1 cellular context compared by ENCODE assay signal in the genomic region with DNA sequence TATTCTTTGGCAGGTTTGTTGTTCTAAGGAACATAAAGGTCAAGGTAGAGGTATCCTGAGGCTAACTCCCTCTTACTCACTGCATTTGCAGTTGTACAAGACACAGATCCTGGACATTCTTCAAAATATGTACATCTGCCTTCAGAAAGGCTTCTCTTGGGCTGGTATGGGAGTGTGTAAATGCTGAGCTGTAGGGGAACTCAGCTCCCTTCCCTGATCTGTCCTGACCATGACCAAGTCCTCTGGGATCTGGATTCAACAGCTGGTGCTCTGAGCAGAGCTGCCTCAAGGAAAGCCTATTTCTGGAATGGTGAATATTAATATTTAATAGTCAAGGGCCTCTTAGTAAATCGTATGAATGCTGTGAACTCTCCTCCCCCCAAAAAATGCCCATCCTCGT.
TF ChIP-seq lines count a peak whose summit lies in the region.

No MANE protein-coding gene starts in this region.

TF ChIP-seq in H1, 55 proteins besides CTCF, POLR2A, EP300 and RAD21 (continued from another document):
- TF ChIP-seq, protein P1, sequence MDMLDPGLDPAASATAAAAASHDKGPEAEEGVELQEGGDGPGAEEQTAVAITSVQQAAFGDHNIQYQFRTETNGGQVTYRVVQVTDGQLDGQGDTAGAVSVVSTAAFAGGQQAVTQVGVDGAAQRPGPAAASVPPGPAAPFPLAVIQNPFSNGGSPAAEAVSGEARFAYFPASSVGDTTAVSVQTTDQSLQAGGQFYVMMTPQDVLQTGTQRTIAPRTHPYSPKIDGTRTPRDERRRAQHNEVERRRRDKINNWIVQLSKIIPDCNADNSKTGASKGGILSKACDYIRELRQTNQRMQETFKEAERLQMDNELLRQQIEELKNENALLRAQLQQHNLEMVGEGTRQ (IDR thresholded peaks at IDR 0.05; ENCODE audit: low read length) = no peak
- TF ChIP-seq, protein P2, sequence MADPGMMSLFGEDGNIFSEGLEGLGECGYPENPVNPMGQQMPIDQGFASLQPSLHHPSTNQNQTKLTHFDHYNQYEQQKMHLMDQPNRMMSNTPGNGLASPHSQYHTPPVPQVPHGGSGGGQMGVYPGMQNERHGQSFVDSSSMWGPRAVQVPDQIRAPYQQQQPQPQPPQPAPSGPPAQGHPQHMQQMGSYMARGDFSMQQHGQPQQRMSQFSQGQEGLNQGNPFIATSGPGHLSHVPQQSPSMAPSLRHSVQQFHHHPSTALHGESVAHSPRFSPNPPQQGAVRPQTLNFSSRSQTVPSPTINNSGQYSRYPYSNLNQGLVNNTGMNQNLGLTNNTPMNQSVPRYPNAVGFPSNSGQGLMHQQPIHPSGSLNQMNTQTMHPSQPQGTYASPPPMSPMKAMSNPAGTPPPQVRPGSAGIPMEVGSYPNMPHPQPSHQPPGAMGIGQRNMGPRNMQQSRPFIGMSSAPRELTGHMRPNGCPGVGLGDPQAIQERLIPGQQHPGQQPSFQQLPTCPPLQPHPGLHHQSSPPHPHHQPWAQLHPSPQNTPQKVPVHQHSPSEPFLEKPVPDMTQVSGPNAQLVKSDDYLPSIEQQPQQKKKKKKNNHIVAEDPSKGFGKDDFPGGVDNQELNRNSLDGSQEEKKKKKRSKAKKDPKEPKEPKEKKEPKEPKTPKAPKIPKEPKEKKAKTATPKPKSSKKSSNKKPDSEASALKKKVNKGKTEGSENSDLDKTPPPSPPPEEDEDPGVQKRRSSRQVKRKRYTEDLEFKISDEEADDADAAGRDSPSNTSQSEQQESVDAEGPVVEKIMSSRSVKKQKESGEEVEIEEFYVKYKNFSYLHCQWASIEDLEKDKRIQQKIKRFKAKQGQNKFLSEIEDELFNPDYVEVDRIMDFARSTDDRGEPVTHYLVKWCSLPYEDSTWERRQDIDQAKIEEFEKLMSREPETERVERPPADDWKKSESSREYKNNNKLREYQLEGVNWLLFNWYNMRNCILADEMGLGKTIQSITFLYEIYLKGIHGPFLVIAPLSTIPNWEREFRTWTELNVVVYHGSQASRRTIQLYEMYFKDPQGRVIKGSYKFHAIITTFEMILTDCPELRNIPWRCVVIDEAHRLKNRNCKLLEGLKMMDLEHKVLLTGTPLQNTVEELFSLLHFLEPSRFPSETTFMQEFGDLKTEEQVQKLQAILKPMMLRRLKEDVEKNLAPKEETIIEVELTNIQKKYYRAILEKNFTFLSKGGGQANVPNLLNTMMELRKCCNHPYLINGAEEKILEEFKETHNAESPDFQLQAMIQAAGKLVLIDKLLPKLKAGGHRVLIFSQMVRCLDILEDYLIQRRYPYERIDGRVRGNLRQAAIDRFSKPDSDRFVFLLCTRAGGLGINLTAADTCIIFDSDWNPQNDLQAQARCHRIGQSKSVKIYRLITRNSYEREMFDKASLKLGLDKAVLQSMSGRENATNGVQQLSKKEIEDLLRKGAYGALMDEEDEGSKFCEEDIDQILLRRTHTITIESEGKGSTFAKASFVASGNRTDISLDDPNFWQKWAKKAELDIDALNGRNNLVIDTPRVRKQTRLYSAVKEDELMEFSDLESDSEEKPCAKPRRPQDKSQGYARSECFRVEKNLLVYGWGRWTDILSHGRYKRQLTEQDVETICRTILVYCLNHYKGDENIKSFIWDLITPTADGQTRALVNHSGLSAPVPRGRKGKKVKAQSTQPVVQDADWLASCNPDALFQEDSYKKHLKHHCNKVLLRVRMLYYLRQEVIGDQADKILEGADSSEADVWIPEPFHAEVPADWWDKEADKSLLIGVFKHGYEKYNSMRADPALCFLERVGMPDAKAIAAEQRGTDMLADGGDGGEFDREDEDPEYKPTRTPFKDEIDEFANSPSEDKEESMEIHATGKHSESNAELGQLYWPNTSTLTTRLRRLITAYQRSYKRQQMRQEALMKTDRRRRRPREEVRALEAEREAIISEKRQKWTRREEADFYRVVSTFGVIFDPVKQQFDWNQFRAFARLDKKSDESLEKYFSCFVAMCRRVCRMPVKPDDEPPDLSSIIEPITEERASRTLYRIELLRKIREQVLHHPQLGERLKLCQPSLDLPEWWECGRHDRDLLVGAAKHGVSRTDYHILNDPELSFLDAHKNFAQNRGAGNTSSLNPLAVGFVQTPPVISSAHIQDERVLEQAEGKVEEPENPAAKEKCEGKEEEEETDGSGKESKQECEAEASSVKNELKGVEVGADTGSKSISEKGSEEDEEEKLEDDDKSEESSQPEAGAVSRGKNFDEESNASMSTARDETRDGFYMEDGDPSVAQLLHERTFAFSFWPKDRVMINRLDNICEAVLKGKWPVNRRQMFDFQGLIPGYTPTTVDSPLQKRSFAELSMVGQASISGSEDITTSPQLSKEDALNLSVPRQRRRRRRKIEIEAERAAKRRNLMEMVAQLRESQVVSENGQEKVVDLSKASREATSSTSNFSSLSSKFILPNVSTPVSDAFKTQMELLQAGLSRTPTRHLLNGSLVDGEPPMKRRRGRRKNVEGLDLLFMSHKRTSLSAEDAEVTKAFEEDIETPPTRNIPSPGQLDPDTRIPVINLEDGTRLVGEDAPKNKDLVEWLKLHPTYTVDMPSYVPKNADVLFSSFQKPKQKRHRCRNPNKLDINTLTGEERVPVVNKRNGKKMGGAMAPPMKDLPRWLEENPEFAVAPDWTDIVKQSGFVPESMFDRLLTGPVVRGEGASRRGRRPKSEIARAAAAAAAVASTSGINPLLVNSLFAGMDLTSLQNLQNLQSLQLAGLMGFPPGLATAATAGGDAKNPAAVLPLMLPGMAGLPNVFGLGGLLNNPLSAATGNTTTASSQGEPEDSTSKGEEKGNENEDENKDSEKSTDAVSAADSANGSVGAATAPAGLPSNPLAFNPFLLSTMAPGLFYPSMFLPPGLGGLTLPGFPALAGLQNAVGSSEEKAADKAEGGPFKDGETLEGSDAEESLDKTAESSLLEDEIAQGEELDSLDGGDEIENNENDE (IDR thresholded peaks at IDR 0.05; ENCODE audit: insufficient replicate concordance, low read length) = no peak
- TF ChIP-seq GTF2F1 (IDR thresholded peaks at IDR 0.05; ENCODE audit: borderline replicate concordance, low read depth, low read length) (no peak), SUZ12 (IDR thresholded peaks at IDR 0.05; ENCODE audit: low read length) (no peak), TAF1 (IDR thresholded peaks at IDR 0.05; ENCODE audit: low read depth, low read length) (no peak), TEAD4 (IDR thresholded peaks at IDR 0.05; ENCODE audit: low read depth, low read length) (no peak), SIRT6 (IDR thresholded peaks at IDR 0.05; ENCODE audit: low read length) (no peak), RNF2 (IDR thresholded peaks at IDR 0.05; ENCODE audit: borderline replicate concordance, low read depth, low read length, missing control alignments, poor library complexity, severe bottlenecking) (no peak), CTBP2 (IDR thresholded peaks at IDR 0.05; ENCODE audit: borderline replicate concordance, insufficient read depth, insufficient read length, low read length) (no peak), NANOG (IDR thresholded peaks at IDR 0.05; ENCODE audit: insufficient read depth, low read depth, low read length, poor library complexity, severe bottlenecking) (no peak), CHD2 (IDR thresholded peaks at IDR 0.05; ENCODE audit: low read length) (no peak), TAF7 (optimal IDR thresholded peaks at IDR 0.05; ENCODE audit: borderline replicate concordance, low read depth, low read length) (no peak), GABPA (IDR thresholded peaks at IDR 0.05; ENCODE audit: borderline replicate concordance, insufficient read depth, low read length) (no peak)
- TF ChIP-seq, protein P3, sequence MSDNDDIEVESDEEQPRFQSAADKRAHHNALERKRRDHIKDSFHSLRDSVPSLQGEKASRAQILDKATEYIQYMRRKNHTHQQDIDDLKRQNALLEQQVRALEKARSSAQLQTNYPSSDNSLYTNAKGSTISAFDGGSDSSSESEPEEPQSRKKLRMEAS (IDR thresholded peaks at IDR 0.05) = no peak
TF ChIP-seq in H1: peak in this region for 0.
